In the genomic region with DNA sequence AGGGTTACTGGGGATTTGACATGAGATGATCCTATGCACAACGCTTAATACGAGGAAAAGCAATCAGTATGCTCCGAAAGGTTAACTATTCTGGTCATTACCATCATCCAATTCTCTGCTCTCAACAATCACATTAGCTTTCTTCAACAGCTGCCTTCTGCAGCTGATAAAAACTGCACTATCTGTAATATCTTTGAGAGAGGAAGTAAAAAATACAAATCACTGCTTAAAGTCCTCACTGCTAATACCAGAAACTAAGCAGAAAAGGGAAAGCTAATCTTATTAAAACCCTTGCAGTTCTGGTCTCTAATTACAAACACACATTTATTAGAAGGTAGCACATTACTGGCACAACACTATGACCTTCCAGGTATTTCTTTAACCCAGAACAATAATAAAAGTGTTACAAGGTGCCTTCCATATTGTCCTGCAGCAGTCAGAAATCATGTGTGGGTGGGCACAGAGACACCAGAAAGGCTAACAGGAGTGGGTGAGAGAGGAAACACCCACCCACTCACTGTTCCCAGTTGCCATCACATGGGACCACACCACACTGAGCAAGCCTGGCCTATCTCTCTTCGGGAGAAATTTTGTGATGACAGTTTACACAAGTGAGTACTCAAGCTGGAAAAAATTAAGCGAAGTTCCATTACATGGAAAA, we compare ENCODE assay signal across 34 cellular contexts.
A peak's percentile ranks its signal among the peaks of the same experiment; 100 is the strongest.
DNase-seq lines count a peak whose midpoint lies in the region; ATAC-seq and TF ChIP-seq lines count a peak whose summit lies in the region.
"Had no signal": no experiment of that assay in that cellular context is flagged by ENCODE, and none has a peak within 500 bp of the region (broad histone marks: within the 10 kb centered on the region; RNA-seq: fewer than 3 reads in every experiment).

No MANE protein-coding gene starts in this region.

- H3K4me3 ChIP-seq in SK-N-SH (ENCODE audit: low read depth in 2 of 2, low read length in 1 of 2) (no peak overlapping the region), PC-9 (no peak overlapping the region)
- H3K4me3 ChIP-seq: hepatocyte, sigmoid colon, thoracic aorta, vagina had no signal

- 45% methylated on average over 5 of the region's 5 CpGs for WGBS in SK-N-SH (ENCODE audit: low lambda C conversion rate)

- H3F3A ChIP-seq in SK-N-SH (replicated peaks; ENCODE audit: insufficient read depth), result no peaks in the 10 kb centered on the region
- no peaks in the 10 kb centered on the region for H3F3A ChIP-seq in PC-9 (ENCODE audit: insufficient read depth, low read depth)

- H2AFZ ChIP-seq in SK-N-SH (ENCODE audit: low read depth) (no peak overlapping the region), PC-9 (no peak overlapping the region)
- H2AFZ ChIP-seq: hepatocyte had no signal

- peak; percentile 7; the same call in 1 of the 2 replicates for TF ChIP-seq RAD21 in SK-N-SH (IDR thresholded peaks at IDR 0.05; ENCODE audit: low read length)

- no peak overlapping the region for H3K4me3 Mint-ChIP-seq in CD4-positive, alpha-beta T cell
- H3K4me3 Mint-ChIP-seq: CD4-positive, alpha-beta memory T cell; endodermal cell; memory B cell had no signal

- no peak overlapping the region for H3K9ac ChIP-seq in SK-N-SH

- H3K4me1 Mint-ChIP-seq in CD4-positive, alpha-beta T cell (ENCODE audit: low read depth), result peaks cover 7% of the 10 kb centered on the region
- H3K4me1 Mint-ChIP-seq: endodermal cell had no signal

- H3K79me2 ChIP-seq in SK-N-SH (ENCODE audit: insufficient read depth) (no peaks in the 10 kb centered on the region), PC-9 (ENCODE audit: low read depth) (no peaks in the 10 kb centered on the region)
- H3K79me2 ChIP-seq: hepatocyte had no signal

- H4K20me1 ChIP-seq in SK-N-SH (ENCODE audit: insufficient read depth), result no peaks in the 10 kb centered on the region
- no peaks in the 10 kb centered on the region for H4K20me1 ChIP-seq in PC-9 (ENCODE audit: insufficient read depth)

- H3K9me2 ChIP-seq in SK-N-SH (no peaks in the 10 kb centered on the region), PC-9 (ENCODE audit: insufficient read depth) (no peaks in the 10 kb centered on the region)

- H3K36me3 Mint-ChIP-seq in CD4-positive, alpha-beta T cell (ENCODE audit: low read depth), result peaks cover 54% of the 10 kb centered on the region
- H3K36me3 Mint-ChIP-seq: activated naive CD4-positive, alpha-beta T cell treated with anti-CD3 and anti-CD28 coated beads, Interleukin-2, amount 50 U/mL, for 72 hours; memory B cell had no signal

- H3K9me3 Mint-ChIP-seq in CD4-positive, alpha-beta T cell, result no peaks in the 10 kb centered on the region
- H3K9me3 Mint-ChIP-seq: activated naive CD4-positive, alpha-beta T cell treated with anti-CD3 and anti-CD28 coated beads, Interleukin-2, amount 50 U/mL, for 72 hours; endodermal cell; memory B cell had no signal

- ATAC-seq in CD4-positive, alpha-beta T cell (ENCODE audit: poor library complexity), result no peak
- peak; percentile 53 for ATAC-seq in left ventricle myocardium superior
- no peak for ATAC-seq in GM21786 (IDR thresholded peaks at IDR 0.05; ENCODE audit: unreplicated experiment)
- ATAC-seq: activated naive CD4-positive, alpha-beta T cell treated with anti-CD3 and anti-CD28 coated beads, Interleukin-2, amount 50 U/mL, for 72 hours; esophagus mucosa had no signal

- no peak for TF ChIP-seq CTCF in CD4-positive, alpha-beta T cell (IDR thresholded peaks at IDR 0.05)
- TF ChIP-seq CTCF in SK-N-SH (IDR thresholded peaks at IDR 0.05) (no peak), PC-9 (conservative IDR thresholded peaks at IDR 0.05) (no peak)

- POLR2A ChIA-PET in CD4-positive, alpha-beta T cell (lab: Charles Lee), result no interaction called here
- POLR2A ChIA-PET in SK-N-SH (lab: Yijun Ruan, JAX) (interaction anchor here (0.6 kb wide), 1 partner anchor 211 kb away, joined by 3 read pairs; the partner anchor contains the start of gene PGM2), PC-9 (lab: Charles Lee; ENCODE audit: unreplicated experiment) (no interaction called here)

- H3K27me3 ChIP-seq in CD4-positive, alpha-beta T cell (ENCODE audit: control insufficient read depth, insufficient read depth, low read length), result no peaks in the 10 kb centered on the region
- H3K27me3 ChIP-seq in SK-N-SH (ENCODE audit: insufficient read depth) (no peaks in the 10 kb centered on the region), PC-9 (ENCODE audit: insufficient read depth, low read depth) (no peaks in the 10 kb centered on the region)
- H3K27me3 ChIP-seq: hepatocyte, neutrophil, sigmoid colon, vagina had no signal

- no peak overlapping the region for H3K4me2 ChIP-seq in SK-N-SH
- H3K4me2 ChIP-seq in PC-9, result no peak overlapping the region
- H3K4me2 ChIP-seq: hepatocyte had no signal

- intact Hi-C loops in CD4-positive, alpha-beta T cell (cut with DNase I, micrococcal nuclease), result no loop called here
- intact Hi-C loops in left ventricle myocardium superior (cut with micrococcal nuclease), result no loop called here
- intact Hi-C loops in PC-9 (cut with micrococcal nuclease; ENCODE audit: unreplicated experiment), result no loop called here

- no TSS peak for BruUV-seq in PC-9 (replicated peaks; lab: Mats Ljungman, UMichigan)

- peak; percentile 34 to 62 for DNase-seq in NCI-H524 (lab: John Stamatoyannopoulos, UW)
- DNase-seq in NCI-H524 treated with DMSO at 0.1 percent for 48 hours (lab: John Stamatoyannopoulos, UW), result no peak
- DNase-seq in CD4-positive, alpha-beta T cell, result no peak
- DNase-seq in SK-N-SH, result peak; percentile 69
- DNase-seq in left ventricle myocardium superior, result no peak
- DNase-seq in PC-9, result no peak
- no peak for DNase-seq in HPDE6-E6E7 (ENCODE audit: extremely low spot score)
- DNase-seq: activated CD4-positive, alpha-beta T cell treated with anti-CD3 and anti-CD28 coated beads, Interleukin-2, amount 50 U/mL, for 1 hour; aorta; caudate nucleus; CD4-positive, alpha-beta memory T cell; cortex of kidney; endodermal cell; foreskin fibroblast; IMR-90; left cardiac atrium; NCI-H1048; NCI-H187; NCI-H2171 treated with DMSO at 0.1 percent for 48 hours; NCI-H69; RPMI8226; sigmoid colon; stimulated activated CD4-positive, alpha-beta T cell treated with anti-CD3 and anti-CD28 coated beads, Interleukin-15, amount 100 ng/mL, for 24 hours; stimulated activated naive CD4-positive, alpha-beta T cell treated with Interleukin-2 at 50 U/mL for 16 hours had no signal

- no peaks in the 10 kb centered on the region for H3K9me3 ChIP-seq in CD4-positive, alpha-beta T cell (ENCODE audit: control insufficient read depth, low read length)
- no peaks in the 10 kb centered on the region for H3K9me3 ChIP-seq in SK-N-SH
- no peaks in the 10 kb centered on the region for H3K9me3 ChIP-seq in PC-9 (ENCODE audit: insufficient read depth, low read depth)
- H3K9me3 ChIP-seq: neutrophil, sigmoid colon, thoracic aorta, vagina had no signal

- H3K27ac ChIP-seq in CD4-positive, alpha-beta T cell (ENCODE audit: low read depth, low read length), result no peak overlapping the region
- H3K27ac ChIP-seq in SK-N-SH (ENCODE audit: low read depth in 2 of 2, low read length in 1 of 2) (peak overlapping the region in 1 of 2 experiments; percentile 95; a peak in 2 of 4 replicates), PC-9 (no peak overlapping the region)
- H3K27ac ChIP-seq: 22Rv1, hepatocyte, neutrophil, sigmoid colon, thoracic aorta, vagina had no signal

- peak in 1 of 2 experiments; percentile 88; a peak in 2 of 4 replicates for TF ChIP-seq EP300 in SK-N-SH (IDR thresholded peaks at IDR 0.05; ENCODE audit: borderline replicate concordance in 1 of 2, low read depth in 1 of 2, low read length in 1 of 2)

- peaks cover 0 to 5% of the 10 kb centered on the region in 2 experiments for H3K36me3 ChIP-seq in SK-N-SH (replicated peaks in 1 of 2; ENCODE audit: control insufficient read depth in 1 of 2, insufficient read depth in 2 of 2, low read length in 1 of 2)
- H3K36me3 ChIP-seq in PC-9 (ENCODE audit: low read depth), result no peaks in the 10 kb centered on the region
- H3K36me3 ChIP-seq: thoracic aorta had no signal

- H3K4me1 ChIP-seq in SK-N-SH (ENCODE audit: control insufficient read depth in 1 of 2, insufficient read depth in 2 of 2, low read depth in 1 of 2, low read length in 1 of 2), result peaks cover 0 to 28% of the 10 kb centered on the region in 2 experiments; a peak in 3 of 4 replicates
- H3K4me1 ChIP-seq in PC-9 (replicated peaks; ENCODE audit: insufficient read depth), result no peaks in the 10 kb centered on the region
- H3K4me1 ChIP-seq: sigmoid colon, vagina had no signal

- H3K27me3 Mint-ChIP-seq in CD4-positive, alpha-beta T cell, result no peaks in the 10 kb centered on the region
- H3K27me3 Mint-ChIP-seq: CD4-positive, alpha-beta memory T cell; memory B cell; progenitor cell of endocrine pancreas had no signal

- H3K27ac Mint-ChIP-seq in CD4-positive, alpha-beta T cell, result peak overlapping the region; percentile 6
- H3K27ac Mint-ChIP-seq: activated naive CD4-positive, alpha-beta T cell treated with anti-CD3 and anti-CD28 coated beads, Interleukin-2, amount 50 U/mL, for 72 hours; endodermal cell; memory B cell had no signal

- CTCF ChIA-PET in CD4-positive, alpha-beta T cell (lab: Charles Lee), result no interaction called here
- CTCF ChIA-PET in SK-N-SH (lab: Yijun Ruan, JAX), result interaction anchor here (0.6 to 5.3 kb wide), 5 partner anchors 14 to 193 kb away, joined by 3 to 55 read pairs (median 4); no protein-coding TSS in a partner anchor
- CTCF ChIA-PET in PC-9 (lab: Charles Lee), result no interaction called here

TF ChIP-seq in SK-N-SH, 30 proteins besides CTCF, POLR2A, EP300 and RAD21 (continues in another document):
- TF ChIP-seq JUND (IDR thresholded peaks at IDR 0.05) (no peak), FOSL2 (IDR thresholded peaks at IDR 0.05; ENCODE audit: borderline replicate concordance, low read depth) (no peak), SMC3 (IDR thresholded peaks at IDR 0.05; ENCODE audit: low read depth, low read length) (no peak), FOXM1 (IDR thresholded peaks at IDR 0.05; ENCODE audit: low read depth) (no peak), CHD2 (IDR thresholded peaks at IDR 0.05; ENCODE audit: low read length, partially characterized antibody) (peak; percentile 58), MXI1 (IDR thresholded peaks at IDR 0.05; ENCODE audit: low read depth, low read length) (peak; percentile 20; the same call in 1 of the 2 replicates), FOXJ3 (CRISPR knock-in tag; IDR thresholded peaks at IDR 0.05) (0 out of 2 replicates have a peak, but pooled peaks have one; percentile 51)
- TF ChIP-seq, protein P1, sequence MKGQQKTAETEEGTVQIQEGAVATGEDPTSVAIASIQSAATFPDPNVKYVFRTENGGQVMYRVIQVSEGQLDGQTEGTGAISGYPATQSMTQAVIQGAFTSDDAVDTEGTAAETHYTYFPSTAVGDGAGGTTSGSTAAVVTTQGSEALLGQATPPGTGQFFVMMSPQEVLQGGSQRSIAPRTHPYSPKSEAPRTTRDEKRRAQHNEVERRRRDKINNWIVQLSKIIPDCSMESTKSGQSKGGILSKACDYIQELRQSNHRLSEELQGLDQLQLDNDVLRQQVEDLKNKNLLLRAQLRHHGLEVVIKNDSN (IDR thresholded peaks at IDR 0.05; ENCODE audit: borderline replicate concordance, low read depth), result no peak

Comparison
In these comparisons a context has a peak if more than half of its experiments do, and no peak if none do; other contexts are left out.
1. DNase-seq: peak in NCI-H524 (2 of 2) and SK-N-SH (single experiment); none in NCI-H524 treated with DMSO at 0.1 percent for 48 hours (single experiment), CD4-positive, alpha-beta T cell (0 of 10), left ventricle myocardium superior (single experiment), PC-9 (0 of 2) and HPDE6-E6E7 (single experiment).